Comparison of ENCODE assay signal across 17 cellular contexts in genomic region chr10:21499580-21499909, GRCh38. TPM values are rescaled to one million over a fixed set of nuclear protein-coding genes. Genes with fewer than 3 reads are reported as not detected.
DNase-seq lines count a peak whose midpoint lies in the region; ATAC-seq and TF ChIP-seq lines count a peak whose summit lies in the region.
"Had no signal": no experiment of that assay in that cellular context is flagged by ENCODE, and none has a peak within 500 bp of the region (broad histone marks: within the 10 kb centered on the region; RNA-seq: fewer than 3 reads in every experiment).

No MANE protein-coding gene starts in this region.

- WGBS in psoas muscle, 3 donors = 79 to 88% (median 87%) methylated on average over 15 of the region's 15 CpGs

- H3K4me1 Mint-ChIP-seq in brain = peaks cover 64% of the 10 kb centered on the region
- H3K4me1 Mint-ChIP-seq in activated CD4-positive, alpha-beta memory T cell treated with anti-CD3 and anti-CD28 coated beads for 36 hours (ENCODE audit: low read depth) = peaks cover 8% of the 10 kb centered on the region
- peaks cover 22% of the 10 kb centered on the region for H3K4me1 Mint-ChIP-seq in activated naive CD4-positive, alpha-beta T cell treated with anti-CD3 and anti-CD28 coated beads, Interleukin-2, amount 10 ng/mL, durations not matched to agents 7 days and 5 days

- no peak for ATAC-seq in psoas muscle
- ATAC-seq: effector memory CD8-positive, alpha-beta T cell; T-cell had no signal

- H3K36me3 ChIP-seq in H7 (replicated peaks; ENCODE audit: control insufficient read depth, insufficient read depth, low read length) (no peaks in the 10 kb centered on the region), psoas muscle (ENCODE audit: insufficient read depth in 1 of 2, low read depth in 1 of 2) (no peaks in the 10 kb centered on the region)
- H3K36me3 ChIP-seq: BLaER1 treated with 17β-estradiol and CSF1 and Interleukin-3, amounts not matched to agents 10 nM and 100 nM had no signal

- peaks cover 32% of the 10 kb centered on the region for H3K27me3 Mint-ChIP-seq in brain
- H3K27me3 Mint-ChIP-seq in activated CD4-positive, alpha-beta memory T cell treated with anti-CD3 and anti-CD28 coated beads for 36 hours = peaks cover 40% of the 10 kb centered on the region
- H3K27me3 Mint-ChIP-seq in activated naive CD4-positive, alpha-beta T cell treated with anti-CD3 and anti-CD28 coated beads, Interleukin-2, amount 10 ng/mL, durations not matched to agents 7 days and 5 days = peaks cover 94% of the 10 kb centered on the region

- H3K27ac Mint-ChIP-seq in brain = peak overlapping the region in 3 of 5 experiments; percentile 14 to 80 (median 54)
- no peak overlapping the region for H3K27ac Mint-ChIP-seq in activated CD4-positive, alpha-beta memory T cell treated with anti-CD3 and anti-CD28 coated beads for 36 hours
- H3K27ac Mint-ChIP-seq in activated naive CD4-positive, alpha-beta T cell treated with anti-CD3 and anti-CD28 coated beads, Interleukin-2, amount 10 ng/mL, durations not matched to agents 7 days and 5 days = no peak overlapping the region
- H3K27ac Mint-ChIP-seq: activated naive CD4-positive, alpha-beta T cell treated with anti-CD3 and anti-CD28 coated beads for 36 hours; effector memory CD8-positive, alpha-beta T cell; stimulated activated naive CD8-positive, alpha-beta T cell treated with anti-CD3 and anti-CD28 coated beads, Interleukin-15, Interleukin-2, amounts not matched to agents 100 ng/mL and 50 ng/mL, for 24 hours had no signal

- DNase-seq in H7 = peak; percentile 78
- DNase-seq in islet precursor cell = peak; percentile 65
- no peak for DNase-seq in psoas muscle
- DNase-seq in activated CD4-positive, alpha-beta memory T cell treated with anti-CD3 and anti-CD28 coated beads for 36 hours = no peak
- no peak for DNase-seq in activated naive CD4-positive, alpha-beta T cell treated with anti-CD3 and anti-CD28 coated beads, Interleukin-2, amount 10 ng/mL, durations not matched to agents 7 days and 5 days
- no peak for DNase-seq in NCI-H1694 treated with DMSO at 0.1 percent for 48 hours (lab: John Stamatoyannopoulos, UW)
- no peak for DNase-seq in 8988T
- DNase-seq: effector memory CD8-positive, alpha-beta T cell; GOT3; NCI-H2107; NCI-H69; small intestine had no signal

- TF ChIP-seq CTCF in brain (conservative IDR thresholded peaks at IDR 0.05) (no peak), psoas muscle (IDR thresholded peaks at IDR 0.05) (no peak)

- H3K9me3 Mint-ChIP-seq in brain = no peaks in the 10 kb centered on the region
- H3K9me3 Mint-ChIP-seq in activated CD4-positive, alpha-beta memory T cell treated with anti-CD3 and anti-CD28 coated beads for 36 hours = no peaks in the 10 kb centered on the region
- no peaks in the 10 kb centered on the region for H3K9me3 Mint-ChIP-seq in activated naive CD4-positive, alpha-beta T cell treated with anti-CD3 and anti-CD28 coated beads, Interleukin-2, amount 10 ng/mL, durations not matched to agents 7 days and 5 days
- H3K9me3 Mint-ChIP-seq: activated naive CD4-positive, alpha-beta T cell treated with anti-CD3 and anti-CD28 coated beads for 36 hours; effector memory CD8-positive, alpha-beta T cell; stimulated activated naive CD8-positive, alpha-beta T cell treated with anti-CD3 and anti-CD28 coated beads, Interleukin-15, Interleukin-2, amounts not matched to agents 100 ng/mL and 50 ng/mL, for 24 hours; T-cell had no signal

- peak overlapping the region in 4 of 5 experiments; percentile 42 to 96 (median 82) for H3K4me3 Mint-ChIP-seq in brain
- H3K4me3 Mint-ChIP-seq in activated CD4-positive, alpha-beta memory T cell treated with anti-CD3 and anti-CD28 coated beads for 36 hours = no peak overlapping the region
- H3K4me3 Mint-ChIP-seq in activated naive CD4-positive, alpha-beta T cell treated with anti-CD3 and anti-CD28 coated beads, Interleukin-2, amount 10 ng/mL, durations not matched to agents 7 days and 5 days = no peak overlapping the region
- H3K4me3 Mint-ChIP-seq: effector memory CD8-positive, alpha-beta T cell had no signal

- no peaks in the 10 kb centered on the region for H3K4me1 ChIP-seq in psoas muscle

- CTCF ChIA-PET in activated CD4-positive, alpha-beta memory T cell treated with anti-CD3 and anti-CD28 coated beads for 36 hours (lab: Charles Lee) = no interaction called here
- CTCF ChIA-PET in activated naive CD4-positive, alpha-beta T cell treated with anti-CD3 and anti-CD28 coated beads, Interleukin-2, amount 10 ng/mL, durations not matched to agents 7 days and 5 days (lab: Charles Lee) = interaction anchor here (4.8 to 5.5 kb wide), 2 partner anchors 20 to 232 kb away, joined by 25 to 52 read pairs; no protein-coding TSS in a partner anchor

- intact Hi-C loops in psoas muscle (cut with DNase I) = loop anchor here (5.0 to 10.0 kb wide), 6 partner anchors 415 to 1488 kb away; partner anchors contain the start of genes DNAJC1 (in 2 of the 2), BMI1 (in 1 of the 2) and COMMD3 (in 1 of the 2)
- intact Hi-C loops in activated CD4-positive, alpha-beta memory T cell treated with anti-CD3 and anti-CD28 coated beads for 36 hours (cut with micrococcal nuclease) = loop anchor here (5.0 to 10.0 kb wide), 2 partner anchors 178 to 1565 kb away; no protein-coding TSS in a partner anchor

- H3K27ac ChIP-seq in psoas muscle = no peak overlapping the region
- H3K27ac ChIP-seq: BLaER1 treated with 17β-estradiol and CSF1 and Interleukin-3, amounts not matched to agents 10 nM and 100 nM had no signal

- H3K4me3 ChIP-seq in H7 (ENCODE audit: insufficient read depth, low read depth, low read length) = peak overlapping the region; percentile 45
- peak overlapping the region; percentile 60 for H3K4me3 ChIP-seq in psoas muscle

- H3K9me3 ChIP-seq in psoas muscle = no peaks in the 10 kb centered on the region

- POLR2A ChIA-PET in activated CD4-positive, alpha-beta memory T cell treated with anti-CD3 and anti-CD28 coated beads for 36 hours (lab: Charles Lee) = no interaction called here

- no peaks in the 10 kb centered on the region for H3K36me3 Mint-ChIP-seq in brain
- H3K36me3 Mint-ChIP-seq in activated CD4-positive, alpha-beta memory T cell treated with anti-CD3 and anti-CD28 coated beads for 36 hours = no peaks in the 10 kb centered on the region
- no peaks in the 10 kb centered on the region for H3K36me3 Mint-ChIP-seq in activated naive CD4-positive, alpha-beta T cell treated with anti-CD3 and anti-CD28 coated beads, Interleukin-2, amount 10 ng/mL, durations not matched to agents 7 days and 5 days
- H3K36me3 Mint-ChIP-seq: T-cell had no signal

- H3K27me3 ChIP-seq in H7 (ENCODE audit: control insufficient read depth, insufficient read depth, low read length) (peaks cover 45% of the 10 kb centered on the region), psoas muscle (ENCODE audit: insufficient read depth in 3 of 3, low read length in 2 of 3) (peaks cover 0 to 4% (median under 1%) of the 10 kb centered on the region in 3 donors)

RNA-seq across cellular contexts. Expression of gene SKIDA1, which starts 25.9 kb away (rescaled TPM):
- total RNA-seq in H7 (2014; rRNA removed; shearing (Covaris generic)) = 10.4 and 15.1 TPM in 2 replicates
- polyA plus RNA-seq in brain (ENCODE audit: insufficient read depth, low read depth, low replicate concordance) (0.46 TPM), psoas muscle (under 1 TPM; 0.04 to 0.21 (median 0.11) TPM)
- under 1 TPM; 0.15 to 0.79 (median 0.35) TPM for total RNA-seq in psoas muscle
- total RNA-seq in activated CD4-positive, alpha-beta memory T cell treated with anti-CD3 and anti-CD28 coated beads for 36 hours = under 1 TPM; 0.07 to 0.21 TPM

RNA-seq across cellular contexts. Expression of gene MLLT10, which starts 34.5 kb away (rescaled TPM):
- 47.2 and 59.0 TPM in 2 replicates for total RNA-seq in H7 (2014; rRNA removed; shearing (Covaris generic))
- 17.4 TPM for polyA plus RNA-seq in brain (ENCODE audit: insufficient read depth, low read depth, low replicate concordance)
- total RNA-seq in psoas muscle = 10 to 100 TPM; 11.8 to 21.1 (median 16.9) TPM
- 10 to 100 TPM in 1 of 3 donors, 1 to 10 TPM in 2; 9.6 to 16.0 (median 10.0) TPM for polyA plus RNA-seq in psoas muscle
- 10 to 100 TPM; 32.8 to 35.4 TPM for total RNA-seq in activated CD4-positive, alpha-beta memory T cell treated with anti-CD3 and anti-CD28 coated beads for 36 hours

Comparison
In these comparisons a context has a peak if more than half of its experiments do, and no peak if none do; other contexts are left out.
1. DNase-seq: peak in H7 (single experiment) and islet precursor cell (single experiment); none in psoas muscle (0 of 2), activated CD4-positive, alpha-beta memory T cell treated with anti-CD3 and anti-CD28 coated beads for 36 hours (single experiment), activated naive CD4-positive, alpha-beta T cell treated with anti-CD3 and anti-CD28 coated beads, Interleukin-2, amount 10 ng/mL, durations not matched to agents 7 days and 5 days (single experiment), NCI-H1694 treated with DMSO at 0.1 percent for 48 hours (single experiment) and 8988T (single experiment).
2. H3K27ac Mint-ChIP-seq: peak in brain (3 of 5); none in activated CD4-positive, alpha-beta memory T cell treated with anti-CD3 and anti-CD28 coated beads for 36 hours (single experiment) and activated naive CD4-positive, alpha-beta T cell treated with anti-CD3 and anti-CD28 coated beads, Interleukin-2, amount 10 ng/mL, durations not matched to agents 7 days and 5 days (single experiment).
3. H3K4me3 Mint-ChIP-seq: peak in brain (4 of 5); none in activated CD4-positive, alpha-beta memory T cell treated with anti-CD3 and anti-CD28 coated beads for 36 hours (single experiment) and activated naive CD4-positive, alpha-beta T cell treated with anti-CD3 and anti-CD28 coated beads, Interleukin-2, amount 10 ng/mL, durations not matched to agents 7 days and 5 days (single experiment).